ENCODE assay signal across 3 cellular contexts in the genomic region with DNA sequence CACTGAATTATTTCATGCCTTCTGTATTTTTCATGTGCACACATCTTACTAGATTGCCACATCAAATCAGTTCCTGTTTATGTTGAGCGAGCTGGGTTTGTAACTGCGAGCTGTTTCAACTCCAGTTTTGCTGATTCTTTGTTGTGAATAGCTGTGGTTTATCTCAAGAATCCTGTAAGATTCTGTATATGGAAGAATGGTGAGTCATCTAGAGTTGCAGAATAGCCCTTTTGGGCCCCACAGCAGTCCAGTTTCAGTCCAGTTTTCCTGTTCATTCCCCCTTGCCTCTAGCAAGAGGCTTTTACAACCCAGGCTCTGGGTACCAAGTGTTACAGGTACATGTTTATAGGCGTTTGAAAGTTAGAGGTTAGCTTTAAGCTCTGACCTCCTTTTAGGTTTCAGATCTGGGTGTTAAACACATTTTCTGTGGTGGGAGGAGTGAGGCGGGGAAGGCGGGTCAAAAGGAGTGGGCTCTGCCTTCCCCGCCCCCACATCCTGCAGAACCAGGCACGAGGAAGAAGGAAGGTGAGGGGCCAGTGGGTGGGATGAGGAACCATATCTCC.
TF ChIP-seq lines count a peak whose summit lies in the region.

No MANE protein-coding gene starts in this region.

TF ChIP-seq in A549, 52 proteins besides CTCF, POLR2A, EP300 and RAD21 (continued from another document):
- TF ChIP-seq KDM1A (IDR thresholded peaks at IDR 0.05; ENCODE audit: low read depth) = no peak

TF ChIP-seq in SK-N-SH, 30 proteins besides CTCF, POLR2A, EP300 and RAD21 (continued from another document):
- TF ChIP-seq, protein P1, sequence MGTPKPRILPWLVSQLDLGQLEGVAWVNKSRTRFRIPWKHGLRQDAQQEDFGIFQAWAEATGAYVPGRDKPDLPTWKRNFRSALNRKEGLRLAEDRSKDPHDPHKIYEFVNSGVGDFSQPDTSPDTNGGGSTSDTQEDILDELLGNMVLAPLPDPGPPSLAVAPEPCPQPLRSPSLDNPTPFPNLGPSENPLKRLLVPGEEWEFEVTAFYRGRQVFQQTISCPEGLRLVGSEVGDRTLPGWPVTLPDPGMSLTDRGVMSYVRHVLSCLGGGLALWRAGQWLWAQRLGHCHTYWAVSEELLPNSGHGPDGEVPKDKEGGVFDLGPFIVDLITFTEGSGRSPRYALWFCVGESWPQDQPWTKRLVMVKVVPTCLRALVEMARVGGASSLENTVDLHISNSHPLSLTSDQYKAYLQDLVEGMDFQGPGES (IDR thresholded peaks at IDR 0.05; ENCODE audit: low read depth, low read length) = no peak
- TF ChIP-seq JUND (IDR thresholded peaks at IDR 0.05) = peak; percentile 65

TF ChIP-seq in liver, 16 proteins besides CTCF, POLR2A, EP300 and RAD21 (continued from another document):
- TF ChIP-seq, protein P2, sequence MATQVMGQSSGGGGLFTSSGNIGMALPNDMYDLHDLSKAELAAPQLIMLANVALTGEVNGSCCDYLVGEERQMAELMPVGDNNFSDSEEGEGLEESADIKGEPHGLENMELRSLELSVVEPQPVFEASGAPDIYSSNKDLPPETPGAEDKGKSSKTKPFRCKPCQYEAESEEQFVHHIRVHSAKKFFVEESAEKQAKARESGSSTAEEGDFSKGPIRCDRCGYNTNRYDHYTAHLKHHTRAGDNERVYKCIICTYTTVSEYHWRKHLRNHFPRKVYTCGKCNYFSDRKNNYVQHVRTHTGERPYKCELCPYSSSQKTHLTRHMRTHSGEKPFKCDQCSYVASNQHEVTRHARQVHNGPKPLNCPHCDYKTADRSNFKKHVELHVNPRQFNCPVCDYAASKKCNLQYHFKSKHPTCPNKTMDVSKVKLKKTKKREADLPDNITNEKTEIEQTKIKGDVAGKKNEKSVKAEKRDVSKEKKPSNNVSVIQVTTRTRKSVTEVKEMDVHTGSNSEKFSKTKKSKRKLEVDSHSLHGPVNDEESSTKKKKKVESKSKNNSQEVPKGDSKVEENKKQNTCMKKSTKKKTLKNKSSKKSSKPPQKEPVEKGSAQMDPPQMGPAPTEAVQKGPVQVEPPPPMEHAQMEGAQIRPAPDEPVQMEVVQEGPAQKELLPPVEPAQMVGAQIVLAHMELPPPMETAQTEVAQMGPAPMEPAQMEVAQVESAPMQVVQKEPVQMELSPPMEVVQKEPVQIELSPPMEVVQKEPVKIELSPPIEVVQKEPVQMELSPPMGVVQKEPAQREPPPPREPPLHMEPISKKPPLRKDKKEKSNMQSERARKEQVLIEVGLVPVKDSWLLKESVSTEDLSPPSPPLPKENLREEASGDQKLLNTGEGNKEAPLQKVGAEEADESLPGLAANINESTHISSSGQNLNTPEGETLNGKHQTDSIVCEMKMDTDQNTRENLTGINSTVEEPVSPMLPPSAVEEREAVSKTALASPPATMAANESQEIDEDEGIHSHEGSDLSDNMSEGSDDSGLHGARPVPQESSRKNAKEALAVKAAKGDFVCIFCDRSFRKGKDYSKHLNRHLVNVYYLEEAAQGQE (IDR thresholded peaks at IDR 0.05) = no peak
- TF ChIP-seq JUND (IDR thresholded peaks at IDR 0.05) (peak; percentile 73 to 83), NR2F2 (IDR thresholded peaks at IDR 0.05) (no peak), SP1 (IDR thresholded peaks at IDR 0.05) (peak; percentile 5), EGR1 (IDR thresholded peaks at IDR 0.05; ENCODE audit: low read depth in 2 of 2) (no peak), FOXA2 (IDR thresholded peaks at IDR 0.05) (no peak), HNF4G (IDR thresholded peaks at IDR 0.05) (no peak)
- TF ChIP-seq, protein P3, sequence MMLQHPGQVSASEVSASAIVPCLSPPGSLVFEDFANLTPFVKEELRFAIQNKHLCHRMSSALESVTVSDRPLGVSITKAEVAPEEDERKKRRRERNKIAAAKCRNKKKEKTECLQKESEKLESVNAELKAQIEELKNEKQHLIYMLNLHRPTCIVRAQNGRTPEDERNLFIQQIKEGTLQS (IDR thresholded peaks at IDR 0.05) = no peak
